ENCODE assay signal across 1 cellular context in the genomic region with DNA sequence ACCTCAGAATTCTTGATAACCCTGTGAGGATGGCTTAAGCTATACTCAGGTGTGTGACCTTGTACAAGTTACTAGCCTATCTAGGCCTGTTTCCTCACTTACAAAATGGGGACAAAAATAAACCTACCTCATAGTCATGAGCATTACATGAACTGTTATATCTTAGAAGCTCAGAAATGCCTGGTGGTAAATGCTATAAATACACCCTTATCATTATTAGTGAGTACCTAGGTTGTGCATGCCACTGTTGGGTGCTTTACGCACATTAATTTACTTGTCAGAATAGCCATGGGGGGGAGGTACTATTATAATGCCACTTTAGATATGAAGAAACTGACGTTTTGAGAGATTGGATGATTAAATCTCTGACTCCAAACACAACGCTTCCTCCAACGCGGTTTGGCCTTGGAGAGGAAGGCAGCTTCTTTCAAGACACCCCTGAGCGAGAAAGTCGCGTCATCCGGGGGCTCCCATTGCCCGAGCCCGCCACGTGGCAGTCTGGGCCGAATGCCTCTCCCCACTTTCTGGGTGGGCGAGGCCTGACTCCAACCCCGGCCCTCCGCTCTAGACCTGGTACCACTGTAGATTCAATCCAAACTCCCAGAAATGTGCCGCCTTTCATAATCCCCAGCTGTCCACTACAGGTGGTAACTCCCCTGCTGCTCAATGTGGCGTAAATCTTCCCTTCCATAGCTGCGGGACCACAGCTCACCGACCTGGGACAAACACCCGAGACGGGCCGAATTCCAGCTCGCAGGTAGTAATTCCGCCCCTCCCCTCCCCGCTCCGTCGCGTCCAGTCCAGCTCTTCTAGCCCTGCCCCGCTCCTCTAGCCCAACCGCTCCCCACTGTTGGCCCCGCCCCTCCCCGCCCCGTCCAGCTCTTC.
TF ChIP-seq lines count a peak whose summit lies in the region.

No MANE protein-coding gene starts in this region.

TF ChIP-seq in K562, 482 proteins besides CTCF, POLR2A, EP300 and RAD21 (continued from another document and continues in another):
- TF ChIP-seq SMAD1 (IDR thresholded peaks at IDR 0.05; ENCODE audit: low read depth, low read length, partially characterized antibody) = peak; percentile 34
- TF ChIP-seq MXD1 (CRISPR knock-in tag; IDR thresholded peaks at IDR 0.05; ENCODE audit: borderline replicate concordance, poor library complexity, severe bottlenecking) = peak; percentile 60
- TF ChIP-seq HES1 (IDR thresholded peaks at IDR 0.05; ENCODE audit: low read depth) = 0 out of 2 replicates have a peak, but pooled peaks have one; percentile 18
- TF ChIP-seq KHSRP (IDR thresholded peaks at IDR 0.05) = no peak
- no peak for TF ChIP-seq ZKSCAN1 (IDR thresholded peaks at IDR 0.05; ENCODE audit: low read depth, low read length)
- TF ChIP-seq KDM2B (CRISPR knock-in tag; IDR thresholded peaks at IDR 0.05) = peak; percentile 61; the same call in 1 of the 2 replicates
- TF ChIP-seq, protein P1, sequence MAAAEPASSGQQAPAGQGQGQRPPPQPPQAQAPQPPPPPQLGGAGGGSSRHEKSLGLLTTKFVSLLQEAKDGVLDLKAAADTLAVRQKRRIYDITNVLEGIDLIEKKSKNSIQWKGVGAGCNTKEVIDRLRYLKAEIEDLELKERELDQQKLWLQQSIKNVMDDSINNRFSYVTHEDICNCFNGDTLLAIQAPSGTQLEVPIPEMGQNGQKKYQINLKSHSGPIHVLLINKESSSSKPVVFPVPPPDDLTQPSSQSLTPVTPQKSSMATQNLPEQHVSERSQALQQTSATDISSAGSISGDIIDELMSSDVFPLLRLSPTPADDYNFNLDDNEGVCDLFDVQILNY (CRISPR knock-in tag; IDR thresholded peaks at IDR 0.05) = 0 out of 2 replicates have a peak, but pooled peaks have one; percentile 16
- no peak; the same call in 1 of the 2 replicates for TF ChIP-seq MTA3 (IDR thresholded peaks at IDR 0.05; ENCODE audit: borderline replicate concordance)
- no peak for TF ChIP-seq ZNF408 (CRISPR knock-in tag; IDR thresholded peaks at IDR 0.05; ENCODE audit: low read depth)
- 0 out of 4 replicates have a peak, but pooled peaks of 1 of the 2 experiments have one; percentile 55 for TF ChIP-seq KDM4B (IDR thresholded peaks at IDR 0.05; ENCODE audit: borderline replicate concordance in 2 of 2, low read depth in 1 of 2)
- no peak for TF ChIP-seq NFIC (IDR thresholded peaks at IDR 0.05)
- TF ChIP-seq HDAC6 (IDR thresholded peaks at IDR 0.05; ENCODE audit: low read depth, low read length) = 0 out of 2 replicates have a peak, but pooled peaks have one; percentile 42
- TF ChIP-seq, protein P2, sequence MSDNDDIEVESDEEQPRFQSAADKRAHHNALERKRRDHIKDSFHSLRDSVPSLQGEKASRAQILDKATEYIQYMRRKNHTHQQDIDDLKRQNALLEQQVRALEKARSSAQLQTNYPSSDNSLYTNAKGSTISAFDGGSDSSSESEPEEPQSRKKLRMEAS (CRISPR knock-in tag; IDR thresholded peaks at IDR 0.05) = peak; percentile 93
- 0 out of 2 replicates have a peak, but pooled peaks have one; percentile 40 for TF ChIP-seq ZNF764 (CRISPR knock-in tag; IDR thresholded peaks at IDR 0.05; ENCODE audit: low read depth)
- no peak for TF ChIP-seq RBM34 (IDR thresholded peaks at IDR 0.05; ENCODE audit: borderline replicate concordance, insufficient read depth, low read length)
- no peak for TF ChIP-seq CHD2 (IDR thresholded peaks at IDR 0.05; ENCODE audit: low read depth, low read length)
- TF ChIP-seq TEAD1 (CRISPR knock-in tag; IDR thresholded peaks at IDR 0.05) = peak; percentile 52 to 71; a peak in 1 of 4 replicates
- peak; percentile 65 for TF ChIP-seq PRDM10 (IDR thresholded peaks at IDR 0.05; ENCODE audit: partially characterized antibody)
- peak; percentile 54; the same call in 1 of the 2 replicates for TF ChIP-seq KLF6 (CRISPR knock-in tag; IDR thresholded peaks at IDR 0.05; ENCODE audit: borderline replicate concordance)
- TF ChIP-seq, protein P3, sequence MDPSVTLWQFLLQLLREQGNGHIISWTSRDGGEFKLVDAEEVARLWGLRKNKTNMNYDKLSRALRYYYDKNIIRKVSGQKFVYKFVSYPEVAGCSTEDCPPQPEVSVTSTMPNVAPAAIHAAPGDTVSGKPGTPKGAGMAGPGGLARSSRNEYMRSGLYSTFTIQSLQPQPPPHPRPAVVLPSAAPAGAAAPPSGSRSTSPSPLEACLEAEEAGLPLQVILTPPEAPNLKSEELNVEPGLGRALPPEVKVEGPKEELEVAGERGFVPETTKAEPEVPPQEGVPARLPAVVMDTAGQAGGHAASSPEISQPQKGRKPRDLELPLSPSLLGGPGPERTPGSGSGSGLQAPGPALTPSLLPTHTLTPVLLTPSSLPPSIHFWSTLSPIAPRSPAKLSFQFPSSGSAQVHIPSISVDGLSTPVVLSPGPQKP (CRISPR knock-in tag; IDR thresholded peaks at IDR 0.05) = no peak
- no peak for TF ChIP-seq GMEB1 (CRISPR knock-in tag; IDR thresholded peaks at IDR 0.05)
- TF ChIP-seq SP1 (CRISPR knock-in tag; IDR thresholded peaks at IDR 0.05) = peak; percentile 82
- peak; percentile 20; the same call in 1 of the 2 replicates for TF ChIP-seq XRCC5 (IDR thresholded peaks at IDR 0.05; ENCODE audit: low read depth, low read length)
- TF ChIP-seq CLOCK (CRISPR knock-in tag; IDR thresholded peaks at IDR 0.05; ENCODE audit: borderline replicate concordance) = no peak
- 0 out of 2 replicates have a peak, but pooled peaks have one; percentile 40 for TF ChIP-seq PYGO2 (tag; IDR thresholded peaks at IDR 0.05)
- TF ChIP-seq USF1 (CRISPR knock-in tag; IDR thresholded peaks at IDR 0.05) = peak; percentile 70
- peak; percentile 72 for TF ChIP-seq BRD9 (IDR thresholded peaks at IDR 0.05; ENCODE audit: low read depth, partially characterized antibody)
- TF ChIP-seq ATF7 (IDR thresholded peaks at IDR 0.05) = peak; percentile 29; the same call in 1 of the 2 replicates
- no peak for TF ChIP-seq MCM7 (IDR thresholded peaks at IDR 0.05)
- peak; percentile 49 for TF ChIP-seq DPF2 (IDR thresholded peaks at IDR 0.05)
- peak; percentile 81 for TF ChIP-seq PHF8 (IDR thresholded peaks at IDR 0.05; ENCODE audit: borderline replicate concordance, low read length)
- no peak for TF ChIP-seq CBX5 (IDR thresholded peaks at IDR 0.05; ENCODE audit: borderline replicate concordance, low read depth)
- TF ChIP-seq EP400 (IDR thresholded peaks at IDR 0.05) = peak; percentile 95
- TF ChIP-seq PHB2 (IDR thresholded peaks at IDR 0.05; ENCODE audit: low read depth) = 0 out of 2 replicates have a peak, but pooled peaks have one; percentile 25
- peak; percentile 82; the same call in 1 of the 2 replicates for TF ChIP-seq REST (CRISPR knock-in tag; IDR thresholded peaks at IDR 0.05; ENCODE audit: low read depth)
- no peak for TF ChIP-seq TRIM24 (IDR thresholded peaks at IDR 0.05)
- no peak for TF ChIP-seq ZNF668 (CRISPR knock-in tag; IDR thresholded peaks at IDR 0.05)
